Comparison of ENCODE assay signal across 1 cellular context in the genomic region with DNA sequence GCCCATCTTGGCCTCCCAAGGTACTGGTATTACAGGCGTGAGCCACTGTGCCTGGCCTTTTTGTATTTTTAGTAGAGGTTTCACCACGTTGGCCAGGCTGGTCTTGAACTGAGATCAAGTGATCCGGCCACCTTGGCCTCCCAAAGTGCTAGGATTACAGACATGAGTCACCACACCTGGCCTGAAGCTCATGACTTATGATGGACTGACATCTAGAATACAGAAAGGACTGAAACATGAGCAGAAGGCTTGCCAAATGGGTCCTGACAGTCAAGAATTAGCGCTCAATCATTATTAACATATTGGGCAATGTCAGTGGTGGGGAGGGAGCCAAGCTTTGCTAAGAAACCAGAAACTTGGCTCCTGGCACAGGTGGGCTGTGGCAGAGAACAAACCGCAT.
TF ChIP-seq lines count a peak whose summit lies in the region.

No MANE protein-coding gene starts in this region.

TF ChIP-seq in HepG2, 621 proteins besides CTCF, POLR2A, EP300 and RAD21:
- TF ChIP-seq RBM22 (optimal IDR thresholded peaks at IDR 0.05; ENCODE audit: low read length) (peak; percentile 17), HNRNPLL (IDR thresholded peaks at IDR 0.05; ENCODE audit: low read depth, low read length, poor library complexity, severe bottlenecking) (no peak), PBX2 (CRISPR knock-in tag; IDR thresholded peaks at IDR 0.05) (no peak)
